ENCODE assay signal across 1 cellular context in the genomic region with DNA sequence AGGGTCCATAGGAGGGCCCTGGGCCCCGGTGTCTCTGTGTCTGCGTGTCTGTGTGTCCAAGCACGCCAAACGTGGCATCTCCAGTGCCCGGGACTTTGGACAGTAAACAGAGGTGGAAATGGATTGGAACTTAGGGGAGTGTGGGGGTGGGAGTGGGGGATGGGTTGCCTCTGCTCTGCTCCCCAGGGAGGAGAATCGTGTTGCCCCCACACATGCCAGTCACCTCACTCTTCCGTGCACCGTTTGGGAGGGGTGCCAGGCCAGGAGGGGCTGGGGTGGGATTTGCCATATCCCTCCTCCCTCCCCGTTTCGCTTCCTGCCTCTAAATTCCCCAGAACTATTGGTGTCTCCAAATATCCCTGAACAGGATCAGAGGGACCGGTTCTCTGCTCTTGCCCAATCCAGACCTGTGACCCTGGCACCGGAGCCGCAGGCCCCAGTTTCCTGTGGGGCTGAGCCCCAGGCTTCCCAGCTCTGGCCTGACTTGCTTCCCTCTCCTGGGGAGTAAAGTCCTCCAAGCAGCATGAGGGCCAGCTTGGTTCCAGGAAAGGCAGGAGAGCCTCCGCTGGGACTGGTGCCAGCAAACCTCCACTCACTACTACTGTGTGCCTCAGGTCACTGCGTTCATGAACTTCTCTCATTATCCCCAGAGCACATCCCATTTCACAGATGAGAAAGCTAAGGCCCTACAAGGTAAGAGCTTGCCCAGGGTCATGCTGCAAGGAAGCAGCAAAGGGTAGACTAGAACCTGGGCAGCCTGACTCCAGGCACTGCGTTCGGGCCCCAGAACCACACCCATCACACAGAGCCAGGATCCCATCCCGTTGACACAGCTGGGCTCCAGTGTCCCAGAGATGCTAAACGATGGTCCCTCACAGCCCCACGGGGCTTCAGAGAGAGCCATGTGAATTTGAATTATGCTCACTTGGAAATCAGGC.
TF ChIP-seq lines count a peak whose summit lies in the region.

A gene with protein sequence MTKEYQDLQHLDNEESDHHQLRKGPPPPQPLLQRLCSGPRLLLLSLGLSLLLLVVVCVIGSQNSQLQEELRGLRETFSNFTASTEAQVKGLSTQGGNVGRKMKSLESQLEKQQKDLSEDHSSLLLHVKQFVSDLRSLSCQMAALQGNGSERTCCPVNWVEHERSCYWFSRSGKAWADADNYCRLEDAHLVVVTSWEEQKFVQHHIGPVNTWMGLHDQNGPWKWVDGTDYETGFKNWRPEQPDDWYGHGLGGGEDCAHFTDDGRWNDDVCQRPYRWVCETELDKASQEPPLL (minus strand): TSS at position 54 of the 938 bp plus-strand sequence. CDS start 807 bp downstream, outside the sequence.

TF ChIP-seq in HepG2, 621 proteins besides CTCF, POLR2A, EP300 and RAD21 (continued from another document and continues in another):
- TF ChIP-seq ZNF672 (CRISPR knock-in tag; IDR thresholded peaks at IDR 0.05) (no peak), ZNF281 (CRISPR knock-in tag; IDR thresholded peaks at IDR 0.05; ENCODE audit: borderline replicate concordance) (peak; percentile 97), SRY (CRISPR knock-in tag; IDR thresholded peaks at IDR 0.05) (no peak), MBNL3 (CRISPR knock-in tag; conservative IDR thresholded peaks at IDR 0.05) (no peak), IKZF1 (IDR thresholded peaks at IDR 0.05) (no peak), ZNF337 (CRISPR knock-in tag; IDR thresholded peaks at IDR 0.05; ENCODE audit: borderline replicate concordance, low read depth) (no peak), SMARCC2 (IDR thresholded peaks at IDR 0.05) (no peak), ZNF44 (CRISPR knock-in tag; IDR thresholded peaks at IDR 0.05) (no peak), RFXAP (CRISPR knock-in tag; IDR thresholded peaks at IDR 0.05; ENCODE audit: borderline replicate concordance) (peak; percentile 43; the same call in 1 of the 2 replicates), ZNF616 (CRISPR knock-in tag; IDR thresholded peaks at IDR 0.05; ENCODE audit: low read depth) (no peak), KLF11 (CRISPR knock-in tag; IDR thresholded peaks at IDR 0.05) (no peak), PTBP1 (IDR thresholded peaks at IDR 0.05; ENCODE audit: low read depth, low read length, poor library complexity, severe bottlenecking) (no peak), ZNF510 (CRISPR knock-in tag; IDR thresholded peaks at IDR 0.05; ENCODE audit: low read depth) (no peak), ATAD3A (CRISPR knock-in tag; IDR thresholded peaks at IDR 0.05) (no peak), NFE2L2 (IDR thresholded peaks at IDR 0.05; ENCODE audit: low read length) (no peak), ZNF652 (CRISPR knock-in tag; IDR thresholded peaks at IDR 0.05; ENCODE audit: borderline replicate concordance, low read depth) (no peak), NFKBIZ (CRISPR knock-in tag; IDR thresholded peaks at IDR 0.05) (peak; percentile 75), ZFP90 (CRISPR knock-in tag; IDR thresholded peaks at IDR 0.05; ENCODE audit: borderline replicate concordance) (no peak), E2F2 (CRISPR knock-in tag; IDR thresholded peaks at IDR 0.05; ENCODE audit: borderline replicate concordance) (no peak), ZBTB7A (CRISPR knock-in tag; IDR thresholded peaks at IDR 0.05) (no peak; the same call in 1 of the 2 replicates), GTF2F1 (IDR thresholded peaks at IDR 0.05; ENCODE audit: low read length) (0 out of 2 replicates have a peak, but pooled peaks have one; percentile 23), ZNF562 (CRISPR knock-in tag; IDR thresholded peaks at IDR 0.05; ENCODE audit: borderline replicate concordance) (no peak), ZNF639 (CRISPR knock-in tag; conservative IDR thresholded peaks at IDR 0.05) (peak; percentile 68), MATR3 (CRISPR knock-in tag; IDR thresholded peaks at IDR 0.05) (no peak), ZNF17 (CRISPR knock-in tag; IDR thresholded peaks at IDR 0.05) (peak; percentile 87; the same call in 1 of the 2 replicates)
- TF ChIP-seq, protein P1, sequence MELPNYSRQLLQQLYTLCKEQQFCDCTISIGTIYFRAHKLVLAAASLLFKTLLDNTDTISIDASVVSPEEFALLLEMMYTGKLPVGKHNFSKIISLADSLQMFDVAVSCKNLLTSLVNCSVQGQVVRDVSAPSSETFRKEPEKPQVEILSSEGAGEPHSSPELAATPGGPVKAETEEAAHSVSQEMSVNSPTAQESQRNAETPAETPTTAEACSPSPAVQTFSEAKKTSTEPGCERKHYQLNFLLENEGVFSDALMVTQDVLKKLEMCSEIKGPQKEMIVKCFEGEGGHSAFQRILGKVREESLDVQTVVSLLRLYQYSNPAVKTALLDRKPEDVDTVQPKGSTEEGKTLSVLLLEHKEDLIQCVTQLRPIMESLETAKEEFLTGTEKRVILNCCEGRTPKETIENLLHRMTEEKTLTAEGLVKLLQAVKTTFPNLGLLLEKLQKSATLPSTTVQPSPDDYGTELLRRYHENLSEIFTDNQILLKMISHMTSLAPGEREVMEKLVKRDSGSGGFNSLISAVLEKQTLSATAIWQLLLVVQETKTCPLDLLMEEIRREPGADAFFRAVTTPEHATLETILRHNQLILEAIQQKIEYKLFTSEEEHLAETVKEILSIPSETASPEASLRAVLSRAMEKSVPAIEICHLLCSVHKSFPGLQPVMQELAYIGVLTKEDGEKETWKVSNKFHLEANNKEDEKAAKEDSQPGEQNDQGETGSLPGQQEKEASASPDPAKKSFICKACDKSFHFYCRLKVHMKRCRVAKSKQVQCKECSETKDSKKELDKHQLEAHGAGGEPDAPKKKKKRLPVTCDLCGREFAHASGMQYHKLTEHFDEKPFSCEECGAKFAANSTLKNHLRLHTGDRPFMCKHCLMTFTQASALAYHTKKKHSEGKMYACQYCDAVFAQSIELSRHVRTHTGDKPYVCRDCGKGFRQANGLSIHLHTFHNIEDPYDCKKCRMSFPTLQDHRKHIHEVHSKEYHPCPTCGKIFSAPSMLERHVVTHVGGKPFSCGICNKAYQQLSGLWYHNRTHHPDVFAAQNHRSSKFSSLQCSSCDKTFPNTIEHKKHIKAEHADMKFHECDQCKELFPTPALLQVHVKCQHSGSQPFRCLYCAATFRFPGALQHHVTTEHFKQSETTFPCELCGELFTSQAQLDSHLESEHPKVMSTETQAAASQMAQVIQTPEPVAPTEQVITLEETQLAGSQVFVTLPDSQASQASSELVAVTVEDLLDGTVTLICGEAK (IDR thresholded peaks at IDR 0.05): no peak
- TF ChIP-seq, protein P1 (CRISPR knock-in tag; IDR thresholded peaks at IDR 0.05): peak; percentile 42; the same call in 1 of the 2 replicates
- TF ChIP-seq, protein P2, sequence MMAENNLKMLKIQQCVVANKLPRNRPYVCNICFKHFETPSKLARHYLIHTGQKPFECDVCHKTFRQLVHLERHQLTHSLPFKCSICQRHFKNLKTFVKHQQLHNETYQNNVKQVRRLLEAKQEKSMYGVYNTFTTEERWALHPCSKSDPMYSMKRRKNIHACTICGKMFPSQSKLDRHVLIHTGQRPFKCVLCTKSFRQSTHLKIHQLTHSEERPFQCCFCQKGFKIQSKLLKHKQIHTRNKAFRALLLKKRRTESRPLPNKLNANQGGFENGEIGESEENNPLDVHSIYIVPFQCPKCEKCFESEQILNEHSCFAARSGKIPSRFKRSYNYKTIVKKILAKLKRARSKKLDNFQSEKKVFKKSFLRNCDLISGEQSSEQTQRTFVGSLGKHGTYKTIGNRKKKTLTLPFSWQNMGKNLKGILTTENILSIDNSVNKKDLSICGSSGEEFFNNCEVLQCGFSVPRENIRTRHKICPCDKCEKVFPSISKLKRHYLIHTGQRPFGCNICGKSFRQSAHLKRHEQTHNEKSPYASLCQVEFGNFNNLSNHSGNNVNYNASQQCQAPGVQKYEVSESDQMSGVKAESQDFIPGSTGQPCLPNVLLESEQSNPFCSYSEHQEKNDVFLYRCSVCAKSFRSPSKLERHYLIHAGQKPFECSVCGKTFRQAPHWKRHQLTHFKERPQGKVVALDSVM (CRISPR knock-in tag; IDR thresholded peaks at IDR 0.05): peak; percentile 99
- TF ChIP-seq, protein P3, sequence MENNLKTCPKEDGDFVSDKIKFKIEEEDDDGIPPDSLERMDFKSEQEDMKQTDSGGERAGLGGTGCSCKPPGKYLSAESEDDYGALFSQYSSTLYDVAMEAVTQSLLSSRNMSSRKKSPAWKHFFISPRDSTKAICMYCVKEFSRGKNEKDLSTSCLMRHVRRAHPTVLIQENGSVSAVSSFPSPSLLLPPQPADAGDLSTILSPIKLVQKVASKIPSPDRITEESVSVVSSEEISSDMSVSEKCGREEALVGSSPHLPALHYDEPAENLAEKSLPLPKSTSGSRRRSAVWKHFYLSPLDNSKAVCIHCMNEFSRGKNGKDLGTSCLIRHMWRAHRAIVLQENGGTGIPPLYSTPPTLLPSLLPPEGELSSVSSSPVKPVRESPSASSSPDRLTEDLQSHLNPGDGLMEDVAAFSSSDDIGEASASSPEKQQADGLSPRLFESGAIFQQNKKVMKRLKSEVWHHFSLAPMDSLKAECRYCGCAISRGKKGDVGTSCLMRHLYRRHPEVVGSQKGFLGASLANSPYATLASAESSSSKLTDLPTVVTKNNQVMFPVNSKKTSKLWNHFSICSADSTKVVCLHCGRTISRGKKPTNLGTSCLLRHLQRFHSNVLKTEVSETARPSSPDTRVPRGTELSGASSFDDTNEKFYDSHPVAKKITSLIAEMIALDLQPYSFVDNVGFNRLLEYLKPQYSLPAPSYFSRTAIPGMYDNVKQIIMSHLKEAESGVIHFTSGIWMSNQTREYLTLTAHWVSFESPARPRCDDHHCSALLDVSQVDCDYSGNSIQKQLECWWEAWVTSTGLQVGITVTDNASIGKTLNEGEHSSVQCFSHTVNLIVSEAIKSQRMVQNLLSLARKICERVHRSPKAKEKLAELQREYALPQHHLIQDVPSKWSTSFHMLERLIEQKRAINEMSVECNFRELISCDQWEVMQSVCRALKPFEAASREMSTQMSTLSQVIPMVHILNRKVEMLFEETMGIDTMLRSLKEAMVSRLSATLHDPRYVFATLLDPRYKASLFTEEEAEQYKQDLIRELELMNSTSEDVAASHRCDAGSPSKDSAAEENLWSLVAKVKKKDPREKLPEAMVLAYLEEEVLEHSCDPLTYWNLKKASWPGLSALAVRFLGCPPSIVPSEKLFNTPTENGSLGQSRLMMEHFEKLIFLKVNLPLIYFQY (CRISPR knock-in tag; IDR thresholded peaks at IDR 0.05; ENCODE audit: borderline replicate concordance): peak; percentile 79; the same call in 1 of the 2 replicates
